11 cellular contexts compared by ENCODE assay signal in the genomic region with DNA sequence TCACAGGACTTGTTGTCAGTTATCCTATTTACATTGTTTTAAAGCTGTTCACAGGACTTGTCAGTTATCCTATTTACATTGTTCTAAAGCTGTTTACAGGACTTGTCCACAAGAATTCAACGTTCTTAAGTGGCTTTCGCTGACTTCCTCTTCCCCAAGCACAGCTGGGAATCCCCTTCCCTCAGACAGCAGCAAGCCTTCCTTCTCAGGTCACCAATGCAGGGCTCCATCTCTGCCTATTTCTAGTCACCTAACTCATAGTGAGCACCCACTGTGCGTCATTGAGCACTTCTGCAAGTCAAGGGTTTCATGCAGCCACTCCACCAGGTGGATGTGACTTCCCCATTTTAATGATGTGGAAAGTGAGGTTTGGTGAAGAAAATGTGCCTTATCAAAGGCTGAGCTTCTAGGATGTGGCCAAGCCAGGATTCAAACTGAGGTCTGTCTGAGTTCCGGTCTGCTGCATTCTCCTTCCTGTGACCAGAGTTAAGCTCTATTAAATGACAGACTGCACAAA.
DNase-seq lines count a peak whose midpoint lies in the region; ATAC-seq, FAIRE-seq and TF ChIP-seq lines count a peak whose summit lies in the region.
"Had no signal": no experiment of that assay in that cellular context is flagged by ENCODE, and none has a peak within 500 bp of the region (broad histone marks: within the 10 kb centered on the region; RNA-seq: fewer than 3 reads in every experiment).

No MANE protein-coding gene starts in this region.

- no peaks in the 10 kb centered on the region for H4K20me1 ChIP-seq in neural progenitor cell (ENCODE audit: low read depth)

- H3K14ac ChIP-seq in neuronal stem cell (ENCODE audit: low read length) = no peak overlapping the region

- H2AK5ac ChIP-seq in neuronal stem cell (ENCODE audit: low read depth, low read length) = no peak overlapping the region

- peak; percentile 94 for ATAC-seq in GM19395 (IDR thresholded peaks at IDR 0.05; ENCODE audit: unreplicated experiment)
- peak; percentile 86 for ATAC-seq in HG03045 (IDR thresholded peaks at IDR 0.05; ENCODE audit: unreplicated experiment)
- ATAC-seq: K562 had no signal

- peak; percentile 77 for FAIRE-seq in RCC 7860 (lab: Jason Lieb, UNC)
- FAIRE-seq: K562 had no signal

- H3K23ac ChIP-seq in neuronal stem cell (ENCODE audit: low read depth, low read length, poor library complexity) = no peak overlapping the region

- H3K9me3 ChIP-seq in neural progenitor cell (ENCODE audit: low read depth) (no peaks in the 10 kb centered on the region), neuronal stem cell (replicated peaks in 1 of 2; ENCODE audit: control insufficient read depth in 2 of 2, insufficient read depth in 1 of 2, low read depth in 1 of 2, low read length in 2 of 2) (no peaks in the 10 kb centered on the region)

- H2BK5ac ChIP-seq in neuronal stem cell (ENCODE audit: low read length) = no peak overlapping the region

- intact Hi-C loops in activated T-helper 2 cell treated with anti-CD3 and anti-CD28 coated beads, Interferon-gamma antibody, Interleukin-2, Interleukin-4, amounts not matched to agents 10 μg/mL and 5 μg/mL and 100 μg/mL, durations not matched to agents 14 hours and 24 hours and 36 hours (cut with micrococcal nuclease) = no loop called here

- H3K27ac ChIP-seq in neural progenitor cell (no peak overlapping the region), neuronal stem cell (replicated peaks; ENCODE audit: low read length) (no peak overlapping the region)
- H3K27ac ChIP-seq: C4-2B had no signal

- H3K9ac ChIP-seq in neural progenitor cell (no peak overlapping the region), neuronal stem cell (ENCODE audit: low read depth, low read length, poor library complexity) (no peak overlapping the region)

- no peaks in the 10 kb centered on the region for H3F3A ChIP-seq in neural progenitor cell (ENCODE audit: low read depth)

- H3K4me2 ChIP-seq in neural progenitor cell (no peak overlapping the region), neuronal stem cell (ENCODE audit: insufficient read depth, low read length, poor library complexity, severe bottlenecking) (no peak overlapping the region)

- DNase-seq in CMK (ENCODE audit: low read depth) (peak; percentile 66), RCC 7860 (ENCODE audit: low spot score) (peak; percentile 75), neural progenitor cell (ENCODE audit: low spot score) (no peak), neuronal stem cell (ENCODE audit: low spot score) (no peak)
- no peak for DNase-seq in activated CD8-positive, alpha-beta memory T cell treated with anti-CD3 and anti-CD28 coated beads for 24 hours
- DNase-seq in activated T-helper 2 cell treated with anti-CD3 and anti-CD28 coated beads, Interferon-gamma antibody, Interleukin-2, Interleukin-4, amounts not matched to agents 10 μg/mL and 5 μg/mL and 100 μg/mL, durations not matched to agents 14 hours and 24 hours and 36 hours (ENCODE audit: low spot score) = no peak

- H3K4me1 ChIP-seq in neural progenitor cell = peaks cover 4% of the 10 kb centered on the region
- no peaks in the 10 kb centered on the region for H3K4me1 ChIP-seq in neuronal stem cell (ENCODE audit: control insufficient read depth in 2 of 2, insufficient read depth in 1 of 2, low read depth in 1 of 2, low read length in 2 of 2)

- H4K91ac ChIP-seq in neuronal stem cell (ENCODE audit: low read depth, low read length, poor library complexity) = no peak overlapping the region

- H3K27me3 Mint-ChIP-seq in neural progenitor cell (ENCODE audit: insufficient read depth, low read depth) = no peaks in the 10 kb centered on the region
- H3K27me3 Mint-ChIP-seq in activated T-helper 2 cell treated with anti-CD3 and anti-CD28 coated beads, Interferon-gamma antibody, Interleukin-2, Interleukin-4, amounts not matched to agents 10 μg/mL and 5 μg/mL and 100 μg/mL, durations not matched to agents 14 hours and 24 hours and 36 hours (ENCODE audit: low read depth) = no peaks in the 10 kb centered on the region
- H3K27me3 Mint-ChIP-seq: central memory CD8-positive, alpha-beta T cell had no signal

- no peak overlapping the region for H2BK12ac ChIP-seq in neuronal stem cell (ENCODE audit: low read length)

- H2BK15ac ChIP-seq in neuronal stem cell (ENCODE audit: low read length) = no peak overlapping the region

- no peak overlapping the region for H3K27ac Mint-ChIP-seq in neural progenitor cell
- H3K27ac Mint-ChIP-seq in activated T-helper 2 cell treated with anti-CD3 and anti-CD28 coated beads, Interferon-gamma antibody, Interleukin-2, Interleukin-4, amounts not matched to agents 10 μg/mL and 5 μg/mL and 100 μg/mL, durations not matched to agents 14 hours and 24 hours and 36 hours = no peak overlapping the region

- no CpG with 5 or more reads among the region's 4 CpGs for WGBS in neuronal stem cell (ENCODE audit: extremely low coverage in 2 of 2, insufficient read length in 2 of 2, insufficient replicate concordance in 1 of 2), 2 donors

- H3K4me3 Mint-ChIP-seq in neural progenitor cell = no peak overlapping the region
- no peak overlapping the region for H3K4me3 Mint-ChIP-seq in activated T-helper 2 cell treated with anti-CD3 and anti-CD28 coated beads, Interferon-gamma antibody, Interleukin-2, Interleukin-4, amounts not matched to agents 10 μg/mL and 5 μg/mL and 100 μg/mL, durations not matched to agents 14 hours and 24 hours and 36 hours (ENCODE audit: low read depth)
- H3K4me3 Mint-ChIP-seq: central memory CD8-positive, alpha-beta T cell had no signal

- no peak for TF ChIP-seq CTCF in neural progenitor cell (IDR thresholded peaks at IDR 0.05)

- H3K36me3 Mint-ChIP-seq in neural progenitor cell = no peaks in the 10 kb centered on the region
- H3K36me3 Mint-ChIP-seq in activated T-helper 2 cell treated with anti-CD3 and anti-CD28 coated beads, Interferon-gamma antibody, Interleukin-2, Interleukin-4, amounts not matched to agents 10 μg/mL and 5 μg/mL and 100 μg/mL, durations not matched to agents 14 hours and 24 hours and 36 hours (ENCODE audit: low read depth) = no peaks in the 10 kb centered on the region

- peaks cover 4% of the 10 kb centered on the region for H3K4me1 Mint-ChIP-seq in neural progenitor cell
- H3K4me1 Mint-ChIP-seq in activated T-helper 2 cell treated with anti-CD3 and anti-CD28 coated beads, Interferon-gamma antibody, Interleukin-2, Interleukin-4, amounts not matched to agents 10 μg/mL and 5 μg/mL and 100 μg/mL, durations not matched to agents 14 hours and 24 hours and 36 hours (ENCODE audit: low read depth) = peaks cover 2% of the 10 kb centered on the region
- H3K4me1 Mint-ChIP-seq: central memory CD8-positive, alpha-beta T cell had no signal

- no peaks in the 10 kb centered on the region for H3K79me1 ChIP-seq in neuronal stem cell (ENCODE audit: low read depth, low read length)

- no peak overlapping the region for H3K4ac ChIP-seq in neuronal stem cell (ENCODE audit: low read length)

- no peak overlapping the region for H4K8ac ChIP-seq in neuronal stem cell (ENCODE audit: low read depth, low read length)

- H2AFZ ChIP-seq in neural progenitor cell (replicated peaks) (no peak overlapping the region), neuronal stem cell (ENCODE audit: low read length) (no peak overlapping the region)

- H3K79me2 ChIP-seq in neural progenitor cell (ENCODE audit: low read depth) = no peaks in the 10 kb centered on the region

- H3K27me3 ChIP-seq in neural progenitor cell (no peaks in the 10 kb centered on the region), neuronal stem cell (ENCODE audit: control insufficient read depth in 3 of 3, insufficient read depth in 3 of 3, low read depth in 1 of 3, low read length in 3 of 3) (no peaks in the 10 kb centered on the region)

- H3K18ac ChIP-seq in neuronal stem cell (ENCODE audit: low read length) = no peak overlapping the region

- H3K9me3 Mint-ChIP-seq in neural progenitor cell = no peaks in the 10 kb centered on the region
- no peaks in the 10 kb centered on the region for H3K9me3 Mint-ChIP-seq in activated T-helper 2 cell treated with anti-CD3 and anti-CD28 coated beads, Interferon-gamma antibody, Interleukin-2, Interleukin-4, amounts not matched to agents 10 μg/mL and 5 μg/mL and 100 μg/mL, durations not matched to agents 14 hours and 24 hours and 36 hours
- H3K9me3 Mint-ChIP-seq: central memory CD8-positive, alpha-beta T cell had no signal

- no peaks in the 10 kb centered on the region for H3K36me3 ChIP-seq in neural progenitor cell
- H3K36me3 ChIP-seq in neuronal stem cell (replicated peaks in 1 of 2; ENCODE audit: control insufficient read depth in 2 of 2, insufficient read depth in 2 of 2, low read length in 2 of 2) = no peaks in the 10 kb centered on the region

- no peak overlapping the region for H3K4me3 ChIP-seq in neural progenitor cell
- H3K4me3 ChIP-seq in neuronal stem cell (ENCODE audit: low read length in 2 of 2) = no peak overlapping the region
- H3K4me3 ChIP-seq: K562 had no signal

- no peak overlapping the region for H2BK120ac ChIP-seq in neuronal stem cell (ENCODE audit: low read depth, low read length)

Comparison
In these comparisons a context has a peak if more than half of its experiments do, and no peak if none do; other contexts are left out.
1. DNase-seq: peak in CMK (single experiment) and RCC 7860 (single experiment); none in neural progenitor cell (single experiment), activated CD8-positive, alpha-beta memory T cell treated with anti-CD3 and anti-CD28 coated beads for 24 hours (single experiment), neuronal stem cell (single experiment) and activated T-helper 2 cell treated with anti-CD3 and anti-CD28 coated beads, Interferon-gamma antibody, Interleukin-2, Interleukin-4, amounts not matched to agents 10 μg/mL and 5 μg/mL and 100 μg/mL, durations not matched to agents 14 hours and 24 hours and 36 hours (single experiment).